ENCODE assay signal across 8 cellular contexts in the genomic region with DNA sequence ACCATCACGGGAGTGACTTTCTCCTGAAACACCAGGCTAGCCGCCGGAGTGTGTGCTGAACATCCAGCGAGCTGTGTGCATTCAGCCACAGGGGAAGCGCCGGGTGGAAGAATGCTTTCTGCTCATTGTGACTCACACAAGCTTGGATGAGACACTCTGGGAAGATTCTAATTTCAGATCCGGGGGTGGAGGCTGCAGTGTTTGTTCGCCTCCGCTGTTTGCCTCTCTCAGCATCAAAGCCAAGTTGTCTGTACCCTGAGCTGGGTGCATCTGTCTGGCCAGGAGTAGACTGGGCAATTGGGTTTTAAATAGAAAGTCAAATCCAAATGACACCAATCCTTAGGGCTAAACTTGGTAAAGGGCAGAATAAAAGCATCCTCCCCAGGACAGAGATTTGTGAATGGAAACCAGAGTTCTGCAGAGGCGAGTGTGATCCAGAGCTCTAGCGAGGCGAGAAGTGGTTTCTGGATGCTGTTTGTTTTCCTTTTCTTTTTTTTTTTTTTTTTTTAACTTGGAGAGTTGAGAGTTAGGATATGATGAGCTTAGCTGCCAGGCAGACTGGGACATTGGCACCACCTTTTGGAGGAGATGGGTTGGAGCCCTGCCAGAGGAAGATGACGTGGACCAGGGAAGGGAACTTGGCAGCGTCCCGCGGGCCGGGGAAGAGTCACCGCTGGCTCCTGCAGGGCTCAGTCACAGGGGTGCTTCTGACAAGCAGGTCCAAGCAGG.
A peak's percentile ranks its signal among the peaks of the same experiment; 100 is the strongest.
DNase-seq lines count a peak whose midpoint lies in the region; ATAC-seq and TF ChIP-seq lines count a peak whose summit lies in the region.
"Had no signal": no experiment of that assay in that cellular context is flagged by ENCODE, and none has a peak within 500 bp of the region (broad histone marks: within the 10 kb centered on the region; RNA-seq: fewer than 3 reads in every experiment).

No MANE protein-coding gene starts in this region.

- peak overlapping the region; percentile 71 for H2AK9ac ChIP-seq in IMR-90 (replicated peaks; ENCODE audit: low read depth, low read length, poor library complexity)

- H3K27ac ChIP-seq in IMR-90 (ENCODE audit: insufficient read depth, low read length) (no peak overlapping the region), upper lobe of right lung (no peak overlapping the region)

- H2BK20ac ChIP-seq in IMR-90 (ENCODE audit: low read depth, low read length), result peak overlapping the region; percentile 73; the same call in 1 of the 2 replicates

- dilution Hi-C loops in IMR-90 (cut with HindIII; ENCODE audit: low sequenced_read_pairs, unreplicated experiment), result no loop called here

- ATAC-seq in IMR-90 (ENCODE audit: low read depth) (peak; percentile 93), upper lobe of right lung (peak; percentile 7), GM21381 (IDR thresholded peaks at IDR 0.05; ENCODE audit: unreplicated experiment) (no peak)
- no peak for ATAC-seq in activated CD4-positive, alpha-beta T cell treated with anti-CD3 and anti-CD28 coated beads for 36 hours

- no peaks in the 10 kb centered on the region for H3K36me3 ChIP-seq in IMR-90 (ENCODE audit: control insufficient read depth, insufficient read depth, low read length)
- no peaks in the 10 kb centered on the region for H3K36me3 ChIP-seq in upper lobe of right lung

- H3K56ac ChIP-seq in IMR-90 (ENCODE audit: extremely low read depth, insufficient read depth, low read length), result peak overlapping the region; percentile 21; the same call in 1 of the 2 replicates

- H3K27ac Mint-ChIP-seq in activated CD4-positive, alpha-beta T cell treated with anti-CD3 and anti-CD28 coated beads for 36 hours, result no peak overlapping the region
- H3K27ac Mint-ChIP-seq: stimulated activated naive CD8-positive, alpha-beta T cell treated with anti-CD3 and anti-CD28 coated beads, Interleukin-15, Interleukin-2, amounts not matched to agents 100 ng/mL and 50 ng/mL, for 24 hours had no signal

- H3K27me3 ChIP-seq in IMR-90 (ENCODE audit: control insufficient read depth, insufficient read depth, low read length) (peaks cover 4% of the 10 kb centered on the region; the same call in 1 of the 2 replicates), upper lobe of right lung (no peaks in the 10 kb centered on the region)

- H3K27me3 Mint-ChIP-seq in activated CD4-positive, alpha-beta T cell treated with anti-CD3 and anti-CD28 coated beads for 36 hours, result peaks cover 4% of the 10 kb centered on the region

- H3K4me1 Mint-ChIP-seq in activated CD4-positive, alpha-beta T cell treated with anti-CD3 and anti-CD28 coated beads for 36 hours, result no peaks in the 10 kb centered on the region

- TF ChIP-seq CTCF in IMR-90 (conservative IDR thresholded peaks at IDR 0.05; ENCODE audit: low read depth, low read length) (0 out of 2 replicates have a peak, but pooled peaks have one; percentile 11), upper lobe of right lung (IDR thresholded peaks at IDR 0.05) (no peak)

- 0% methylated on average over 8 of the region's 18 CpGs; no CpG with 5 or more reads in 1 of the 2 experiments for WGBS in IMR-90 (ENCODE audit: extremely low coverage in 2 of 2, insufficient read length in 1 of 2), 2 experiments

- H3K23ac ChIP-seq in IMR-90 (ENCODE audit: low read depth, low read length), result no peak overlapping the region

- H3K9me1 ChIP-seq in IMR-90 (ENCODE audit: insufficient read depth, low read length), result peaks cover 12% of the 10 kb centered on the region; the same call in 1 of the 2 replicates

- peak overlapping the region; percentile 60; the same call in 1 of the 2 replicates for H2BK120ac ChIP-seq in IMR-90 (ENCODE audit: low read depth, low read length)

- peak overlapping the region in 1 of 2 experiments; percentile 15; a peak in 1 of 4 replicates for H4K8ac ChIP-seq in IMR-90 (ENCODE audit: low read depth in 2 of 2, low read length in 2 of 2)

- H2AK5ac ChIP-seq in IMR-90 (ENCODE audit: low read depth, low read length), result peak overlapping the region; percentile 62; the same call in 1 of the 2 replicates

- no peak overlapping the region; the same call in 2 of the 3 replicates for H2BK15ac ChIP-seq in IMR-90 (ENCODE audit: low read depth, low read length)

- no TSS peak for BruUV-seq in IMR-90 (replicated peaks; lab: Mats Ljungman, UMichigan)

- H3K36me3 Mint-ChIP-seq in activated CD4-positive, alpha-beta T cell treated with anti-CD3 and anti-CD28 coated beads for 36 hours (ENCODE audit: low read depth), result no peaks in the 10 kb centered on the region

- H3K4me3 Mint-ChIP-seq in activated CD4-positive, alpha-beta T cell treated with anti-CD3 and anti-CD28 coated beads for 36 hours, result no peak overlapping the region
- H3K4me3 Mint-ChIP-seq: stimulated activated naive CD8-positive, alpha-beta T cell treated with anti-CD3 and anti-CD28 coated beads, Interleukin-15, Interleukin-2, amounts not matched to agents 100 ng/mL and 50 ng/mL, for 24 hours had no signal

- H3K4ac ChIP-seq in IMR-90 (ENCODE audit: low read depth, low read length), result peak overlapping the region; percentile 66; the same call in 1 of the 2 replicates

- H2BK5ac ChIP-seq in IMR-90 (ENCODE audit: low read depth, low read length, poor library complexity, severe bottlenecking), result no peak overlapping the region

- peak overlapping the region; percentile 71 for H2AFZ ChIP-seq in IMR-90 (replicated peaks; ENCODE audit: low read length, poor library complexity)

- H4K91ac ChIP-seq in IMR-90 (ENCODE audit: insufficient read depth, low read depth, low read length), result no peak overlapping the region; the same call in 1 of the 2 replicates

- H4K5ac ChIP-seq in IMR-90 (ENCODE audit: low read depth, low read length), result no peak overlapping the region

- H3K9me3 Mint-ChIP-seq in activated CD4-positive, alpha-beta T cell treated with anti-CD3 and anti-CD28 coated beads for 36 hours (ENCODE audit: low read depth), result peaks cover 4% of the 10 kb centered on the region
- H3K9me3 Mint-ChIP-seq: stimulated activated naive CD8-positive, alpha-beta T cell treated with anti-CD3 and anti-CD28 coated beads, Interleukin-15, Interleukin-2, amounts not matched to agents 100 ng/mL and 50 ng/mL, for 24 hours had no signal

- peak overlapping the region; percentile 72 for H3K4me2 ChIP-seq in IMR-90 (ENCODE audit: low read depth, low read length)

- peak overlapping the region; percentile 72; the same call in 1 of the 2 replicates for H3K14ac ChIP-seq in IMR-90 (replicated peaks; ENCODE audit: low read depth, low read length)

- TF ChIP-seq RAD21 in IMR-90 (IDR thresholded peaks at IDR 0.05; ENCODE audit: low read length), result peak; percentile 29; the same call in 1 of the 2 replicates

- H3K79me1 ChIP-seq in IMR-90 (ENCODE audit: low read depth in 1 of 2, low read length in 2 of 2), result no peaks in the 10 kb centered on the region

- H3K4me1 ChIP-seq in IMR-90 (ENCODE audit: control insufficient read depth, insufficient read depth, low read length) (peaks cover 4% of the 10 kb centered on the region), upper lobe of right lung (no peaks in the 10 kb centered on the region)

- in situ Hi-C loops in IMR-90 (cut with MboI; ENCODE audit: low sequenced_read_pairs), result no loop called here

- H3K4me3 ChIP-seq in IMR-90 (ENCODE audit: insufficient read depth, low read depth, low read length) (no peak overlapping the region), upper lobe of right lung (no peak overlapping the region)

- no peak overlapping the region for H3K18ac ChIP-seq in IMR-90 (ENCODE audit: low read depth, low read length)

- peaks cover 6% of the 10 kb centered on the region for H4K20me1 ChIP-seq in IMR-90 (ENCODE audit: insufficient read depth, low read length)

- no peak; the same call in 1 of the 2 replicates for TF ChIP-seq POLR2A in IMR-90 (IDR thresholded peaks at IDR 0.05; ENCODE audit: low read depth, low read length)

- H3K9me3 ChIP-seq in IMR-90 (ENCODE audit: control insufficient read depth, insufficient read depth, low read length) (no peaks in the 10 kb centered on the region), upper lobe of right lung (no peaks in the 10 kb centered on the region)

- intact Hi-C loops in IMR-90 (cut with micrococcal nuclease) (no loop called here), upper lobe of right lung (cut with DNase I) (no loop called here)
- intact Hi-C loops in activated CD4-positive, alpha-beta T cell treated with anti-CD3 and anti-CD28 coated beads for 36 hours (cut with DNase I, micrococcal nuclease), result no loop called here

- peak; percentile 89 for DNase-seq in IMR-90
- peak; percentile 79 for DNase-seq in astrocyte of the hippocampus (ENCODE audit: low read depth, low spot score)
- DNase-seq in islet precursor cell, result peak; percentile 64
- no peak for DNase-seq in upper lobe of right lung
- no peak for DNase-seq in activated CD4-positive, alpha-beta T cell treated with anti-CD3 and anti-CD28 coated beads for 36 hours
- no peak for DNase-seq in NCI-H2081 treated with DMSO at 0.1 percent for 48 hours (lab: John Stamatoyannopoulos, UW)

- CTCF ChIA-PET in IMR-90 (lab: Yijun Ruan, JAX), result no interaction called here
- CTCF ChIA-PET in activated CD4-positive, alpha-beta T cell treated with anti-CD3 and anti-CD28 coated beads for 36 hours (lab: Charles Lee), result no interaction called here

- POLR2A ChIA-PET in IMR-90 (lab: Charles Lee; ENCODE audit: unreplicated experiment), result interaction anchor here (0.6 kb wide), 1 partner anchor 9 kb away, joined by 3 read pairs; no protein-coding TSS in a partner anchor
- POLR2A ChIA-PET in activated CD4-positive, alpha-beta T cell treated with anti-CD3 and anti-CD28 coated beads for 36 hours (lab: Charles Lee), result no interaction called here

- H3K9ac ChIP-seq in IMR-90 (ENCODE audit: low read depth, low read length), result no peak overlapping the region

TF ChIP-seq in IMR-90, 13 proteins besides CTCF, POLR2A, EP300 and RAD21:
- TF ChIP-seq FOS (IDR thresholded peaks at IDR 0.05; ENCODE audit: low read depth, low read length) (peak; percentile 79), BHLHE40 (IDR thresholded peaks at IDR 0.05; ENCODE audit: low read depth, low read length) (peak; percentile 49), MAZ (IDR thresholded peaks at IDR 0.05; ENCODE audit: borderline replicate concordance, low read depth, low read length) (0 out of 2 replicates have a peak, but pooled peaks have one; percentile 7), RCOR1 (IDR thresholded peaks at IDR 0.05; ENCODE audit: insufficient replicate concordance, low read length) (peak; percentile 45), MXI1 (IDR thresholded peaks at IDR 0.05; ENCODE audit: borderline replicate concordance, low read depth, low read length) (no peak)
- TF ChIP-seq, protein P1, sequence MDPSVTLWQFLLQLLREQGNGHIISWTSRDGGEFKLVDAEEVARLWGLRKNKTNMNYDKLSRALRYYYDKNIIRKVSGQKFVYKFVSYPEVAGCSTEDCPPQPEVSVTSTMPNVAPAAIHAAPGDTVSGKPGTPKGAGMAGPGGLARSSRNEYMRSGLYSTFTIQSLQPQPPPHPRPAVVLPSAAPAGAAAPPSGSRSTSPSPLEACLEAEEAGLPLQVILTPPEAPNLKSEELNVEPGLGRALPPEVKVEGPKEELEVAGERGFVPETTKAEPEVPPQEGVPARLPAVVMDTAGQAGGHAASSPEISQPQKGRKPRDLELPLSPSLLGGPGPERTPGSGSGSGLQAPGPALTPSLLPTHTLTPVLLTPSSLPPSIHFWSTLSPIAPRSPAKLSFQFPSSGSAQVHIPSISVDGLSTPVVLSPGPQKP (IDR thresholded peaks at IDR 0.05; ENCODE audit: borderline replicate concordance, low read depth, low read length), result no peak

Comparison
In these comparisons a context has a peak if more than half of its experiments do, and no peak if none do; other contexts are left out.
1. ATAC-seq: peak in IMR-90 (single experiment) and upper lobe of right lung (single experiment); none in activated CD4-positive, alpha-beta T cell treated with anti-CD3 and anti-CD28 coated beads for 36 hours (single experiment) and GM21381 (single experiment).
2. DNase-seq: peak in IMR-90 (single experiment), astrocyte of the hippocampus (single experiment) and islet precursor cell (single experiment); none in upper lobe of right lung (single experiment), activated CD4-positive, alpha-beta T cell treated with anti-CD3 and anti-CD28 coated beads for 36 hours (single experiment) and NCI-H2081 treated with DMSO at 0.1 percent for 48 hours (single experiment).